ENCODE assay signal across 9 cellular contexts in the genomic region with DNA sequence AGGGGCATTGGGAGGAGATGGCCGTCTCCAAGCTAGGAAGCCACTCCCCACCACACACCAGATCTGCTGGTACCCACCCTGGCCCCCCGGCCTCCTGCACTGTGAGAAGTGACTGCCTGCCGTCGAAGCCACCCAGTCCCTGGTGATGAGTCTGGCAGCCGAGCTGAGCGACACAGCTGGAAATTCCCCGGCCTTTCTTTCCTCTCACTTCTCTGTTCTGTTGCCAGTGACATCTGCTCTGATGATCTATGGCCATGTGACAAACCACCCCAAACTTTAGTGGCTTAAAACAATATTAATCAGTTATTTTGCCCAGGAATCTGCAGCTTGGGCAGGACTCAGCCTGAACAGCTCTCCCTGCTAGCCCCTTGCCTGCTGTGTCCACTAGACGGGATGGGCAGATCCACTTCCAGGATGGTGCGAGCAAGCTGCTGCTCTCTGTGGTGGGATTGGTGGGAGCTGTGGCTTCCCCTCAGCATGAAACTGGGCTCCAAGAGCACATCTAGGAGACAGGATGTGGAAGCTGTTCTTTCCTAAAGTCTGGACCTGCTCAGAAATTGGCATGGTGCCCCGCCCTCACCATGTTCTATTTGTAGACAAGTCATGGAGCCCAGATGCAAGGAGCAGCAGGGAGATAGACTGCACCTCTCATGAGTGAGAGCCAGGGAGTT.
DNase-seq lines count a peak whose midpoint lies in the region; ATAC-seq lines count a peak whose summit lies in the region.
"Had no signal": no experiment of that assay in that cellular context is flagged by ENCODE, and none has a peak within 500 bp of the region (broad histone marks: within the 10 kb centered on the region; RNA-seq: fewer than 3 reads in every experiment).

No MANE protein-coding gene starts in this region.

- H3K36me3 ChIP-seq in CD4-positive, CD25-positive, alpha-beta regulatory T cell (ENCODE audit: control insufficient read depth, insufficient read depth, low read length), result no peaks in the 10 kb centered on the region

- peaks cover 21% of the 10 kb centered on the region for H3K27me3 Mint-ChIP-seq in CD4-positive, CD25-positive, alpha-beta regulatory T cell

- H3K27ac ChIP-seq in CD4-positive, CD25-positive, alpha-beta regulatory T cell (ENCODE audit: insufficient read depth, low read length, poor library complexity, severe bottlenecking), result no peak overlapping the region

- no peak overlapping the region for H3K27ac Mint-ChIP-seq in CD4-positive, CD25-positive, alpha-beta regulatory T cell

- ATAC-seq in CD4-positive, CD25-positive, alpha-beta regulatory T cell (ENCODE audit: low read depth in 2 of 2), result peak; percentile 47 to 57
- ATAC-seq in GM19372 (IDR thresholded peaks at IDR 0.05; ENCODE audit: low read depth, unreplicated experiment) (peak; percentile 97), HG03095 (IDR thresholded peaks at IDR 0.05; ENCODE audit: unreplicated experiment) (peak; percentile 92)

- peaks cover 3% of the 10 kb centered on the region for H3K36me3 Mint-ChIP-seq in CD4-positive, CD25-positive, alpha-beta regulatory T cell

- no peaks in the 10 kb centered on the region for H3K9me3 ChIP-seq in CD4-positive, CD25-positive, alpha-beta regulatory T cell (ENCODE audit: control insufficient read depth in 2 of 2, low read length in 2 of 2)

- no peaks in the 10 kb centered on the region for H3K9me3 Mint-ChIP-seq in CD4-positive, CD25-positive, alpha-beta regulatory T cell

- no peak overlapping the region for H3K4me3 ChIP-seq in CD4-positive, CD25-positive, alpha-beta regulatory T cell (ENCODE audit: low read depth, low read length)

- DNase-seq in CD4-positive, CD25-positive, alpha-beta regulatory T cell, result no peak
- DNase-seq in germinal center (ENCODE audit: low spot score) (peak; percentile 69), cerebellar cortex (ENCODE audit: low spot score) (no peak), NOMO-1 treated with DMSO at 0.1 percent for 48 hours (lab: John Stamatoyannopoulos, UW; ENCODE audit: unreplicated experiment) (no peak), activated T-cell treated with anti-CD3 and anti-CD28 coated beads for 4 hours (no peak)
- DNase-seq in stimulated activated CD4-positive, alpha-beta T cell treated with anti-CD3 and anti-CD28 coated beads, Interleukin-15, amount 100 ng/mL, for 24 hours, result no peak
- DNase-seq: activated CD4-positive, CD25-positive, alpha-beta regulatory T cell treated with anti-CD3 and anti-CD28 coated beads, Interleukin-2, amount 50 U/mL, for 72 hours had no signal

- H3K4me1 Mint-ChIP-seq in CD4-positive, CD25-positive, alpha-beta regulatory T cell, result no peaks in the 10 kb centered on the region

- no peak overlapping the region for H3K4me3 Mint-ChIP-seq in CD4-positive, CD25-positive, alpha-beta regulatory T cell

- peaks cover 2% of the 10 kb centered on the region for H3K27me3 ChIP-seq in CD4-positive, CD25-positive, alpha-beta regulatory T cell (ENCODE audit: control insufficient read depth, insufficient read depth, low read length)

- H3K4me1 ChIP-seq in CD4-positive, CD25-positive, alpha-beta regulatory T cell (ENCODE audit: control insufficient read depth, insufficient read depth, low read length, poor library complexity, severe bottlenecking), result no peaks in the 10 kb centered on the region
